ENCODE assay signal across 19 cellular contexts in the genomic region with DNA sequence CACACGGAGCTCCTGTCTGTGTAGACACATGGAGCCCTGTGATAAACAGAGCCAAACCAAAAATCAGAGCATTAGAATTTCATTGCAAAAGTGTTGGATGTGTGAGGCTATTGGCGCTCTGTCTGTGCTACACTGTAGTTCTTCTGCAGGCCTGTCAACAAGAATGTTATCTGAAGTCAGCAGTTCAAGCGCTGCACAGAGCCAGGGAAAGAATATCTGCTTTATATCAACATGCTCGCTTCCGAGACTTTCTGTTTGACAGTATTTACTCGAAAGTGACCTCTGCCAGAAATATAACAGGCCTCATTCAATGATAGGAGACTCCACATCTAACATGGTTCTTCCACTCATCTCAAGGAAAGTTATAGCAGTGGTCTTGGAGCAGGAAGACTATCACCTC.
DNase-seq lines count a peak whose midpoint lies in the region; ATAC-seq and TF ChIP-seq lines count a peak whose summit lies in the region.
"Had no signal": no experiment of that assay in that cellular context is flagged by ENCODE, and none has a peak within 500 bp of the region (broad histone marks: within the 10 kb centered on the region; RNA-seq: fewer than 3 reads in every experiment).

No MANE protein-coding gene starts in this region.

- H3K36me3 ChIP-seq in left ventricle myocardium inferior (no peaks in the 10 kb centered on the region), stomach smooth muscle (ENCODE audit: control insufficient read depth in 2 of 2, insufficient read depth in 2 of 2, low read length in 2 of 2) (no peaks in the 10 kb centered on the region), ascending aorta (no peaks in the 10 kb centered on the region)

- H3K27me3 ChIP-seq in left ventricle myocardium inferior (ENCODE audit: low read depth) (no peaks in the 10 kb centered on the region), stomach smooth muscle (ENCODE audit: control insufficient read depth in 1 of 2, insufficient read depth in 2 of 2, low read length in 2 of 2) (no peaks in the 10 kb centered on the region), ascending aorta (no peaks in the 10 kb centered on the region)

- TF ChIP-seq CTCF in left ventricle myocardium inferior (IDR thresholded peaks at IDR 0.05; ENCODE audit: borderline replicate concordance) (no peak), ascending aorta (IDR thresholded peaks at IDR 0.05) (no peak)

- intact Hi-C loops in left ventricle myocardium inferior (cut with micrococcal nuclease) = no loop called here
- intact Hi-C loops in ascending aorta (cut with DNase I) = no loop called here

- H3K4me1 ChIP-seq in left ventricle myocardium inferior (peaks cover 17% of the 10 kb centered on the region), stomach smooth muscle (ENCODE audit: control insufficient read depth, insufficient read depth, low read length) (peaks cover 6% of the 10 kb centered on the region), ascending aorta (no peaks in the 10 kb centered on the region)
- H3K4me1 ChIP-seq: Caco-2 had no signal

- ATAC-seq in HG03159 (IDR thresholded peaks at IDR 0.05; ENCODE audit: unreplicated experiment) = no peak
- ATAC-seq: activated T-cell treated with anti-CD3 and anti-CD28 coated beads, Interleukin-2, amount 50 U/mL, for 4 hours had no signal

- H3K9me3 ChIP-seq in left ventricle myocardium inferior (replicated peaks) = no peaks in the 10 kb centered on the region
- no peaks in the 10 kb centered on the region for H3K9me3 ChIP-seq in stomach smooth muscle (ENCODE audit: control insufficient read depth in 2 of 2, low read length in 2 of 2)
- H3K9me3 ChIP-seq in ascending aorta = no peaks in the 10 kb centered on the region
- H3K9me3 ChIP-seq: Caco-2 had no signal

- DNase-seq in amniotic epithelial cell (ENCODE audit: low read depth) (peak; percentile 94), left ventricle myocardium inferior (no peak), mucosa of gallbladder (ENCODE audit: low spot score) (peak; percentile 44), ascending aorta (ENCODE audit: low spot score in 2 of 2) (no peak)
- no peak for DNase-seq in stimulated activated CD4-positive, alpha-beta T cell treated with anti-CD3 and anti-CD28 coated beads, Interleukin-12 subunit alpha, Interleukin-12 subunit beta, amount 100 ng/mL, for 4 hours
- DNase-seq: activated CD4-positive, alpha-beta T cell treated with anti-CD3 and anti-CD28 coated beads for 1 hour; activated naive CD4-positive, alpha-beta T cell treated with anti-CD3 and anti-CD28 coated beads, Interleukin-2, amount 10 ng/mL, durations not matched to agents 7 days and 5 days; activated T-cell treated with anti-CD3 and anti-CD28 coated beads, Interleukin-2, amount 50 U/mL, for 4 hours; AML-193; Caco-2; effector memory CD4-positive, alpha-beta T cell; HCEC 1CT; hypothalamus; NCI-H1105 treated with DMSO at 0.1 percent for 48 hours; NCI-H2081 treated with DMSO at 0.1 percent for 48 hours; NCI-H510A treated with DMSO at 0.1 percent for 48 hours; nephron progenitor cell had no signal

- no peak overlapping the region for H3K9ac ChIP-seq in stomach smooth muscle (ENCODE audit: low read length in 2 of 2)

- H3K27ac ChIP-seq in left ventricle myocardium inferior (replicated peaks) (peak overlapping the region; percentile 12), stomach smooth muscle (ENCODE audit: low read length) (no peak overlapping the region), ascending aorta (no peak overlapping the region)

- H3K4me3 ChIP-seq in left ventricle myocardium inferior (no peak overlapping the region), stomach smooth muscle (ENCODE audit: low read length in 2 of 2) (peak overlapping the region; percentile 1 to 31), ascending aorta (no peak overlapping the region)

Comparison
In these comparisons a context has a peak if more than half of its experiments do, and no peak if none do; other contexts are left out.
1. DNase-seq: peak in amniotic epithelial cell (single experiment) and mucosa of gallbladder (single experiment); none in left ventricle myocardium inferior (single experiment), ascending aorta (0 of 2) and stimulated activated CD4-positive, alpha-beta T cell treated with anti-CD3 and anti-CD28 coated beads, Interleukin-12 subunit alpha, Interleukin-12 subunit beta, amount 100 ng/mL, for 4 hours (single experiment).
2. H3K4me3 ChIP-seq: peak in stomach smooth muscle (2 of 2); none in left ventricle myocardium inferior (single experiment) and ascending aorta (0 of 2).